Comparison of ENCODE assay signal across 17 cellular contexts in genomic region chr21:46570631-46571030, GRCh38. TPM values are rescaled to one million over a fixed set of nuclear protein-coding genes. Genes with fewer than 3 reads are reported as not detected.
DNase-seq lines count a peak whose midpoint lies in the region; ATAC-seq and TF ChIP-seq lines count a peak whose summit lies in the region.
"Had no signal": no experiment of that assay in that cellular context is flagged by ENCODE, and none has a peak within 500 bp of the region (broad histone marks: within the 10 kb centered on the region; RNA-seq: fewer than 3 reads in every experiment).

No MANE protein-coding gene starts in this region.

- POLR2A ChIA-PET in CD4-positive, alpha-beta T cell (lab: Charles Lee) = interaction anchor here (1.0 to 1.2 kb wide), 2 partner anchors 18 to 20 kb away, joined by 3 read pairs; no protein-coding TSS in a partner anchor

- H3K36me3 ChIP-seq in left ventricle myocardium inferior (peaks cover 72% of the 10 kb centered on the region), spleen (peaks cover 0 to 78% (median 55%) of the 10 kb centered on the region in 6 donors)

- H3K27me3 ChIP-seq in left ventricle myocardium inferior (ENCODE audit: low read depth) = no peaks in the 10 kb centered on the region
- no peaks in the 10 kb centered on the region for H3K27me3 ChIP-seq in CD4-positive, alpha-beta T cell (ENCODE audit: control insufficient read depth, insufficient read depth, low read length)
- no peaks in the 10 kb centered on the region for H3K27me3 ChIP-seq in spleen (replicated peaks in 1 of 7)
- H3K27me3 ChIP-seq: BLaER1 had no signal

- ATAC-seq in left ventricle myocardium superior = no peak
- no peak for ATAC-seq in CD4-positive, alpha-beta T cell (ENCODE audit: poor library complexity)
- no peak for ATAC-seq in GM18873 (IDR thresholded peaks at IDR 0.05; ENCODE audit: low FRiP score, unreplicated experiment)
- ATAC-seq: GM12878, GM23338 had no signal

- H3K27ac ChIP-seq in left ventricle myocardium inferior (replicated peaks) (peak overlapping the region; percentile 69), spleen (no peak overlapping the region)
- no peak overlapping the region for H3K27ac ChIP-seq in CD4-positive, alpha-beta T cell (ENCODE audit: low read depth, low read length)
- H3K27ac ChIP-seq: 22Rv1, BLaER1 had no signal

- peaks cover 7% of the 10 kb centered on the region for H3K4me1 Mint-ChIP-seq in activated CD4-positive, alpha-beta T cell treated with anti-CD3 and anti-CD28 coated beads, Interleukin-2, amount 10 ng/mL, durations not matched to agents 24 days and 14 days
- H3K4me1 Mint-ChIP-seq in CD4-positive, alpha-beta T cell (ENCODE audit: low read depth) = peaks cover 49% of the 10 kb centered on the region
- peaks cover 7 to 84% of the 10 kb centered on the region in 2 donors for H3K4me1 Mint-ChIP-seq in immature natural killer cell
- H3K4me1 Mint-ChIP-seq: GM23338 had no signal

- H3K4me1 ChIP-seq in left ventricle myocardium inferior = peaks cover 27% of the 10 kb centered on the region
- no peaks in the 10 kb centered on the region for H3K4me1 ChIP-seq in spleen
- H3K4me1 ChIP-seq: BLaER1 had no signal

- CTCF ChIA-PET in CD4-positive, alpha-beta T cell (lab: Charles Lee) = interaction anchor here (1.0 kb wide), 1 partner anchor 19 kb away, joined by 4 read pairs; no protein-coding TSS in a partner anchor

- peak; percentile 40 for DNase-seq in activated CD4-positive, alpha-beta T cell treated with anti-CD3 and anti-CD28 coated beads, Interleukin-2, amount 10 ng/mL, durations not matched to agents 24 days and 14 days
- no peak for DNase-seq in activated CD4-positive, alpha-beta T cell treated with anti-CD3 and anti-CD28 coated beads, Interleukin-2, amount 50 U/mL, for 4 hours
- DNase-seq in left ventricle myocardium inferior = no peak
- DNase-seq in left ventricle myocardium superior = no peak
- DNase-seq in CD4-positive, alpha-beta T cell = no peak
- no peak for DNase-seq in immature natural killer cell
- DNase-seq in spleen = no peak
- DNase-seq: AML-193, DMS79, H7 had no signal

- peaks cover 64% of the 10 kb centered on the region for H3K36me3 Mint-ChIP-seq in activated CD4-positive, alpha-beta T cell treated with anti-CD3 and anti-CD28 coated beads, Interleukin-2, amount 10 ng/mL, durations not matched to agents 24 days and 14 days (ENCODE audit: low read depth)
- peaks cover 85% of the 10 kb centered on the region for H3K36me3 Mint-ChIP-seq in CD4-positive, alpha-beta T cell (ENCODE audit: low read depth)
- H3K36me3 Mint-ChIP-seq in immature natural killer cell = peaks cover 50 to 82% (median 69%) of the 10 kb centered on the region in 3 donors

- H3K9me3 Mint-ChIP-seq in activated CD4-positive, alpha-beta T cell treated with anti-CD3 and anti-CD28 coated beads, Interleukin-2, amount 10 ng/mL, durations not matched to agents 24 days and 14 days = peaks cover 12% of the 10 kb centered on the region
- peaks cover 11% of the 10 kb centered on the region for H3K9me3 Mint-ChIP-seq in CD4-positive, alpha-beta T cell
- peaks cover 0 to 12% (median under 1%) of the 10 kb centered on the region in 6 donors for H3K9me3 Mint-ChIP-seq in immature natural killer cell
- H3K9me3 Mint-ChIP-seq: GM23338 had no signal

- no peak overlapping the region for H3K27ac Mint-ChIP-seq in activated CD4-positive, alpha-beta T cell treated with anti-CD3 and anti-CD28 coated beads, Interleukin-2, amount 10 ng/mL, durations not matched to agents 24 days and 14 days
- H3K27ac Mint-ChIP-seq in CD4-positive, alpha-beta T cell = peak overlapping the region; percentile 65
- H3K27ac Mint-ChIP-seq in immature natural killer cell = peak overlapping the region in 5 of 6 donors; percentile 22 to 81 (median 43)
- H3K27ac Mint-ChIP-seq: GM23338 had no signal

- H3K27me3 Mint-ChIP-seq in activated CD4-positive, alpha-beta T cell treated with anti-CD3 and anti-CD28 coated beads, Interleukin-2, amount 10 ng/mL, durations not matched to agents 24 days and 14 days = no peaks in the 10 kb centered on the region
- no peaks in the 10 kb centered on the region for H3K27me3 Mint-ChIP-seq in CD4-positive, alpha-beta T cell
- peaks cover 2 to 19% (median 3%) of the 10 kb centered on the region in 3 donors for H3K27me3 Mint-ChIP-seq in immature natural killer cell (ENCODE audit: low read depth in 3 of 3)

- TF ChIP-seq POLR2A in spleen (IDR thresholded peaks at IDR 0.05) = no peak

- intact Hi-C loops in activated CD4-positive, alpha-beta T cell treated with anti-CD3 and anti-CD28 coated beads, Interleukin-2, amount 10 ng/mL, durations not matched to agents 24 days and 14 days (cut with micrococcal nuclease) = no loop called here
- intact Hi-C loops in left ventricle myocardium inferior (cut with micrococcal nuclease) (no loop called here), left ventricle myocardium superior (cut with micrococcal nuclease) (no loop called here), spleen (cut with DNase I; ENCODE audit: low total_unique reads) (no loop called here)
- intact Hi-C loops in CD4-positive, alpha-beta T cell (cut with DNase I, micrococcal nuclease) = no loop called here

- H3K9me3 ChIP-seq in left ventricle myocardium inferior (replicated peaks) (peaks cover 24% of the 10 kb centered on the region), spleen (peaks cover 0 to 29% (median 14%) of the 10 kb centered on the region in 8 donors)
- peaks cover 9% of the 10 kb centered on the region for H3K9me3 ChIP-seq in CD4-positive, alpha-beta T cell (ENCODE audit: control insufficient read depth, low read length)

- TF ChIP-seq CTCF in left ventricle myocardium inferior (IDR thresholded peaks at IDR 0.05; ENCODE audit: borderline replicate concordance) (no peak), spleen (IDR thresholded peaks at IDR 0.05 in 8 of 11, conservative IDR thresholded peaks at IDR 0.05 in 3 of 11) (no peak)
- no peak for TF ChIP-seq CTCF in CD4-positive, alpha-beta T cell (IDR thresholded peaks at IDR 0.05)

- H3K4me3 Mint-ChIP-seq in activated CD4-positive, alpha-beta T cell treated with anti-CD3 and anti-CD28 coated beads, Interleukin-2, amount 10 ng/mL, durations not matched to agents 24 days and 14 days = no peak overlapping the region
- no peak overlapping the region for H3K4me3 Mint-ChIP-seq in CD4-positive, alpha-beta T cell
- H3K4me3 Mint-ChIP-seq in immature natural killer cell = no peak overlapping the region
- H3K4me3 Mint-ChIP-seq: GM23338 had no signal

- H3K4me3 ChIP-seq in left ventricle myocardium inferior (no peak overlapping the region), spleen (no peak overlapping the region)
- H3K4me3 ChIP-seq: BLaER1, GM12878, GM23338 had no signal

RNA-seq across cellular contexts. Expression of gene S100B, which starts 34.3 kb away (rescaled TPM):
- total RNA-seq in activated CD4-positive, alpha-beta T cell treated with anti-CD3 and anti-CD28 coated beads, Interleukin-2, amount 10 ng/mL, durations not matched to agents 24 days and 14 days = not detected in 2 replicates
- total RNA-seq in left ventricle myocardium inferior = 2.8 TPM
- 3.5 TPM for total RNA-seq in left ventricle myocardium superior
- under 1 TPM; 0.47 to 0.52 TPM for total RNA-seq in CD4-positive, alpha-beta T cell
- polyA plus RNA-seq in immature natural killer cell = 100 to 1,000 TPM in 1 of 3 donors, 10 to 100 TPM in 2; 12.6 to 138 (median 67.6) TPM
- total RNA-seq in spleen = 10 to 100 TPM; 10.9 to 45.7 (median 21.8) TPM
- 10 to 100 TPM in 2 of 3 donors, 1 to 10 TPM in 1; 9.7 to 46.0 (median 14.2) TPM for polyA plus RNA-seq in spleen
- total RNA-seq: A673, G401 had no signal
